ENCODE assay signal across 28 cellular contexts in genomic region chr3:190361791-190362190, GRCh38. TPM values are rescaled to one million over a fixed set of nuclear protein-coding genes. Genes with fewer than 3 reads are reported as not detected.
"Had no signal": no experiment of that assay in that cellular context is flagged by ENCODE, and none has a peak within 500 bp of the region (broad histone marks: within the 10 kb centered on the region; RNA-seq: fewer than 3 reads in every experiment).

No MANE protein-coding gene starts in this region.

- H3K4me3 ChIP-seq: adrenal gland, ascending aorta, esophagus muscularis mucosa, gastrocnemius medialis, left ventricle myocardium inferior, thyroid gland had no signal

- H3K27ac ChIP-seq: adrenal gland, ascending aorta, esophagus muscularis mucosa, gastrocnemius medialis, left ventricle myocardium inferior, neutrophil, parathyroid adenoma, thyroid gland had no signal

- H3K4me1 ChIP-seq: ascending aorta, gastrocnemius medialis, left ventricle myocardium inferior, parathyroid adenoma, thyroid gland had no signal

- H3K27me3 ChIP-seq: adrenal gland, ascending aorta, esophagus muscularis mucosa, gastrocnemius medialis, neutrophil, thyroid gland had no signal

- ATAC-seq: activated CD4-positive, alpha-beta T cell treated with anti-CD3 and anti-CD28 coated beads for 36 hours; activated T-helper 17 cell treated with anti-CD3 and anti-CD28 coated beads, Interleukin-2, amount 50 U/mL, for 72 hours; gastrocnemius medialis; natural killer cell treated with Interleukin-12 subunit alpha and Interleukin-12 subunit beta and Interleukin-15 and Interleukin-18, amount 100 ng/mL, for 72 hours; right cardiac atrium had no signal

- H3K9me3 ChIP-seq: adrenal gland, ascending aorta, esophagus muscularis mucosa, gastrocnemius medialis, left ventricle myocardium inferior, neutrophil, thyroid gland had no signal

- DNase-seq: activated B cell treated with CpG ODN at 0.5 μM for 24 hours; activated CD4-positive, alpha-beta T cell treated with anti-CD3 and anti-CD28 coated beads for 36 hours; activated CD4-positive, alpha-beta T cell treated with anti-CD3 and anti-CD28 coated beads, Interleukin-2, amount 50 U/mL, for 4 hours; activated CD8-positive, alpha-beta memory T cell treated with anti-CD3 and anti-CD28 coated beads for 24 hours; activated CD8-positive, alpha-beta memory T cell treated with anti-CD3 and anti-CD28 coated beads, Interleukin-2, amount 50 U/mL, for 4 hours; activated naive CD4-positive, alpha-beta T cell; activated T-cell treated with anti-CD3 and anti-CD28 coated beads, Interleukin-2, amount 50 U/mL, for 24 hours; adrenal gland; central memory CD4-positive, alpha-beta T cell; dermis blood vessel endothelial cell; effector CD8-positive, alpha-beta T cell; gastrocnemius medialis; hypothalamus; left ventricle myocardium inferior; midbrain; stimulated activated CD4-positive, alpha-beta T cell treated with anti-CD3 and anti-CD28 coated beads, Interleukin-4, amount 100 ng/mL, for 4 hours; substantia nigra; T1000; thyroid gland had no signal

- H3K36me3 ChIP-seq: adrenal gland, ascending aorta, esophagus muscularis mucosa, gastrocnemius medialis, left ventricle myocardium inferior, neutrophil, thyroid gland had no signal

- H3K9ac ChIP-seq: parathyroid adenoma had no signal

RNA-seq across cellular contexts. Expression of gene CLDN16, which starts 26.2 kb away (rescaled TPM):
- total RNA-seq: activated B cell treated with CpG ODN at 0.5 μM for 24 hours; activated CD4-positive, alpha-beta T cell treated with anti-CD3 and anti-CD28 coated beads for 36 hours; activated T-helper 17 cell treated with anti-CD3 and anti-CD28 coated beads, Interleukin-2, amount 50 U/mL, for 72 hours; ascending aorta; esophagus muscularis mucosa; gastrocnemius medialis; left ventricle myocardium inferior; lung microvascular endothelial cell; natural killer cell treated with Interleukin-12 subunit alpha and Interleukin-12 subunit beta and Interleukin-15 and Interleukin-18, amount 100 ng/mL, for 72 hours; pulmonary artery endothelial cell; right cardiac atrium had no signal

RNA-seq across cellular contexts. Expression of gene CLDN1, which starts 39.5 kb away (rescaled TPM):
- total RNA-seq: activated B cell treated with CpG ODN at 0.5 μM for 24 hours; natural killer cell treated with Interleukin-12 subunit alpha and Interleukin-12 subunit beta and Interleukin-15 and Interleukin-18, amount 100 ng/mL, for 72 hours had no signal
